In genomic region chr9:136799079-136799853, GRCh38 we compare ENCODE assay signal across 1 cellular context.
TF ChIP-seq lines count a peak whose summit lies in the region.

No MANE protein-coding gene starts in this region.

TF ChIP-seq in HepG2, 621 proteins besides CTCF, POLR2A, EP300 and RAD21 (continued from another document and continues in another):
- TF ChIP-seq, protein P1, sequence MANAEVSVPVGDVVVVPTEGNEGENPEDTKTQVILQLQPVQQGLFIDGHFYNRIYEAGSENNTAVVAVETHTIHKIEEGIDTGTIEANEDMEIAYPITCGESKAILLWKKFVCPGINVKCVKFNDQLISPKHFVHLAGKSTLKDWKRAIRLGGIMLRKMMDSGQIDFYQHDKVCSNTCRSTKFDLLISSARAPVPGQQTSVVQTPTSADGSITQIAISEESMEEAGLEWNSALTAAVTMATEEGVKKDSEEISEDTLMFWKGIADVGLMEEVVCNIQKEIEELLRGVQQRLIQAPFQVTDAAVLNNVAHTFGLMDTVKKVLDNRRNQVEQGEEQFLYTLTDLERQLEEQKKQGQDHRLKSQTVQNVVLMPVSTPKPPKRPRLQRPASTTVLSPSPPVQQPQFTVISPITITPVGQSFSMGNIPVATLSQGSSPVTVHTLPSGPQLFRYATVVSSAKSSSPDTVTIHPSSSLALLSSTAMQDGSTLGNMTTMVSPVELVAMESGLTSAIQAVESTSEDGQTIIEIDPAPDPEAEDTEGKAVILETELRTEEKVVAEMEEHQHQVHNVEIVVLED (CRISPR knock-in tag; IDR thresholded peaks at IDR 0.05; ENCODE audit: borderline replicate concordance): peak; percentile 44; the same call in 1 of the 2 replicates
- peak; percentile 80 for TF ChIP-seq ZNF747 (CRISPR knock-in tag; IDR thresholded peaks at IDR 0.05; ENCODE audit: borderline replicate concordance)
- TF ChIP-seq HOXA5 (CRISPR knock-in tag; IDR thresholded peaks at IDR 0.05): 0 out of 2 replicates have a peak, but pooled peaks have one; percentile 61
- TF ChIP-seq DMTF1 (CRISPR knock-in tag; IDR thresholded peaks at IDR 0.05): 0 out of 2 replicates have a peak, but pooled peaks have one; percentile 31
- peak; percentile 93 for TF ChIP-seq ZNF616 (CRISPR knock-in tag; IDR thresholded peaks at IDR 0.05; ENCODE audit: low read depth)
- 0 out of 2 replicates have a peak, but pooled peaks have one; percentile 41 for TF ChIP-seq ZSCAN5A (CRISPR knock-in tag; IDR thresholded peaks at IDR 0.05; ENCODE audit: borderline replicate concordance)
- TF ChIP-seq FOXK1 (CRISPR knock-in tag; IDR thresholded peaks at IDR 0.05; ENCODE audit: borderline replicate concordance, low read depth): peak; percentile 64; the same call in 1 of the 2 replicates
- no peak for TF ChIP-seq TRIM24 (CRISPR knock-in tag; IDR thresholded peaks at IDR 0.05)
- TF ChIP-seq ATRX (CRISPR knock-in tag; IDR thresholded peaks at IDR 0.05; ENCODE audit: borderline replicate concordance): no peak
- TF ChIP-seq ZNF335 (CRISPR knock-in tag; IDR thresholded peaks at IDR 0.05): peak; percentile 78; the same call in 1 of the 2 replicates
- TF ChIP-seq ZNF44 (CRISPR knock-in tag; IDR thresholded peaks at IDR 0.05): 0 out of 2 replicates have a peak, but pooled peaks have one; percentile 30
- TF ChIP-seq, protein P2, sequence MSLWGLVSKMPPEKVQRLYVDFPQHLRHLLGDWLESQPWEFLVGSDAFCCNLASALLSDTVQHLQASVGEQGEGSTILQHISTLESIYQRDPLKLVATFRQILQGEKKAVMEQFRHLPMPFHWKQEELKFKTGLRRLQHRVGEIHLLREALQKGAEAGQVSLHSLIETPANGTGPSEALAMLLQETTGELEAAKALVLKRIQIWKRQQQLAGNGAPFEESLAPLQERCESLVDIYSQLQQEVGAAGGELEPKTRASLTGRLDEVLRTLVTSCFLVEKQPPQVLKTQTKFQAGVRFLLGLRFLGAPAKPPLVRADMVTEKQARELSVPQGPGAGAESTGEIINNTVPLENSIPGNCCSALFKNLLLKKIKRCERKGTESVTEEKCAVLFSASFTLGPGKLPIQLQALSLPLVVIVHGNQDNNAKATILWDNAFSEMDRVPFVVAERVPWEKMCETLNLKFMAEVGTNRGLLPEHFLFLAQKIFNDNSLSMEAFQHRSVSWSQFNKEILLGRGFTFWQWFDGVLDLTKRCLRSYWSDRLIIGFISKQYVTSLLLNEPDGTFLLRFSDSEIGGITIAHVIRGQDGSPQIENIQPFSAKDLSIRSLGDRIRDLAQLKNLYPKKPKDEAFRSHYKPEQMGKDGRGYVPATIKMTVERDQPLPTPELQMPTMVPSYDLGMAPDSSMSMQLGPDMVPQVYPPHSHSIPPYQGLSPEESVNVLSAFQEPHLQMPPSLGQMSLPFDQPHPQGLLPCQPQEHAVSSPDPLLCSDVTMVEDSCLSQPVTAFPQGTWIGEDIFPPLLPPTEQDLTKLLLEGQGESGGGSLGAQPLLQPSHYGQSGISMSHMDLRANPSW (CRISPR knock-in tag; IDR thresholded peaks at IDR 0.05; ENCODE audit: borderline replicate concordance): 0 out of 2 replicates have a peak, but pooled peaks have one; percentile 1
- TF ChIP-seq, protein P3, sequence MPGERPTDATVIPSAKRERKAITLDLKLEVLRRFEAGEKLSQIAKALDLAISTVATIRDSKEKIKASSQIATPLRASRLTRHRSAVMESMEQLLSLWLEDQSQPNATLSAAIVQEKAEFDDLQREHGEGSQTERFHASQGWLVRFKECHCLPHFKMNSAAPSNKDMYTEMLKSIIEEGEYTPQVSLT (CRISPR knock-in tag; IDR thresholded peaks at IDR 0.05; ENCODE audit: borderline replicate concordance, low read depth): no peak; the same call in 1 of the 2 replicates
- TF ChIP-seq AHDC1 (CRISPR knock-in tag; IDR thresholded peaks at IDR 0.05; ENCODE audit: borderline replicate concordance): no peak
- TF ChIP-seq ZBTB8A (CRISPR knock-in tag; IDR thresholded peaks at IDR 0.05; ENCODE audit: borderline replicate concordance, low read depth): no peak
- peak; percentile 76; the same call in 1 of the 2 replicates for TF ChIP-seq YEATS4 (CRISPR knock-in tag; IDR thresholded peaks at IDR 0.05; ENCODE audit: borderline replicate concordance)
- TF ChIP-seq, protein P4, sequence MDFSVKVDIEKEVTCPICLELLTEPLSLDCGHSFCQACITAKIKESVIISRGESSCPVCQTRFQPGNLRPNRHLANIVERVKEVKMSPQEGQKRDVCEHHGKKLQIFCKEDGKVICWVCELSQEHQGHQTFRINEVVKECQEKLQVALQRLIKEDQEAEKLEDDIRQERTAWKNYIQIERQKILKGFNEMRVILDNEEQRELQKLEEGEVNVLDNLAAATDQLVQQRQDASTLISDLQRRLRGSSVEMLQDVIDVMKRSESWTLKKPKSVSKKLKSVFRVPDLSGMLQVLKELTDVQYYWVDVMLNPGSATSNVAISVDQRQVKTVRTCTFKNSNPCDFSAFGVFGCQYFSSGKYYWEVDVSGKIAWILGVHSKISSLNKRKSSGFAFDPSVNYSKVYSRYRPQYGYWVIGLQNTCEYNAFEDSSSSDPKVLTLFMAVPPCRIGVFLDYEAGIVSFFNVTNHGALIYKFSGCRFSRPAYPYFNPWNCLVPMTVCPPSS (IDR thresholded peaks at IDR 0.05): no peak
- no peak for TF ChIP-seq ATF1 (CRISPR knock-in tag; IDR thresholded peaks at IDR 0.05)
- TF ChIP-seq SALL2 (CRISPR knock-in tag; IDR thresholded peaks at IDR 0.05): peak; percentile 13; the same call in 1 of the 2 replicates
- TF ChIP-seq ZNF7 (CRISPR knock-in tag; IDR thresholded peaks at IDR 0.05): no peak
- 0 out of 2 replicates have a peak, but pooled peaks have one; percentile 27 for TF ChIP-seq PAF1 (CRISPR knock-in tag; IDR thresholded peaks at IDR 0.05)
- TF ChIP-seq ZNF407 (CRISPR knock-in tag; IDR thresholded peaks at IDR 0.05; ENCODE audit: not compliant biosample characterization): peak; percentile 66
- TF ChIP-seq MED13 (CRISPR knock-in tag; IDR thresholded peaks at IDR 0.05): peak; percentile 52; the same call in 1 of the 2 replicates
- no peak; the same call in 1 of the 2 replicates for TF ChIP-seq ZNF737 (CRISPR knock-in tag; IDR thresholded peaks at IDR 0.05; ENCODE audit: borderline replicate concordance)
- TF ChIP-seq ZFP37 (CRISPR knock-in tag; IDR thresholded peaks at IDR 0.05; ENCODE audit: borderline replicate concordance): peak; percentile 35; the same call in 1 of the 2 replicates
- 0 out of 2 replicates have a peak, but pooled peaks have one; percentile 40 for TF ChIP-seq HIVEP1 (CRISPR knock-in tag; IDR thresholded peaks at IDR 0.05)
- TF ChIP-seq ZNF468 (CRISPR knock-in tag; IDR thresholded peaks at IDR 0.05): no peak; the same call in 1 of the 2 replicates
- TF ChIP-seq JUND (CRISPR knock-in tag; IDR thresholded peaks at IDR 0.05): no peak
- peak; percentile 76 for TF ChIP-seq PHF8 (CRISPR knock-in tag; IDR thresholded peaks at IDR 0.05)
- TF ChIP-seq ZNF460 (CRISPR knock-in tag; IDR thresholded peaks at IDR 0.05; ENCODE audit: borderline replicate concordance): no peak
